13 cellular contexts compared by ENCODE assay signal in the genomic region with DNA sequence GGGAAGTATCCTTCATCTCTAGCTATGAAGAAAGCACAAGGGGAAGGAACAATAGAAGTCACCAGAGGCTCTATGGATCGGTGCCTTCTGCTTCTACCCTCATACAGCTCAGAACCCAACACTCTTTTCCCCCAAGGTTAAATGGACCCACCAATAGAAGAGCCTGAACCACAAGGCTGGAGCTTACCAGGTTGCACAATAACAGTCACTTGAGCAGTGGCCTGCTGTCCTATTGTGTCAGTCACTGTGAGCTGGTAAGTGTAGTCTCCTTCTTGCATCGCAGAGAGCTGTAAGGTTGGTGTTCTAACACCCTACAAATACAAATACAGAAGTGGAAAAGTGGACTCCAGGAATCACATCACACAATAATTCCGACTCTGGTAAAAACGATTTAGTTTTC.
DNase-seq lines count a peak whose midpoint lies in the region; ATAC-seq and TF ChIP-seq lines count a peak whose summit lies in the region.
"Had no signal": no experiment of that assay in that cellular context is flagged by ENCODE, and none has a peak within 500 bp of the region (broad histone marks: within the 10 kb centered on the region; RNA-seq: fewer than 3 reads in every experiment).

No MANE protein-coding gene starts in this region.

- no peaks in the 10 kb centered on the region for H3K27me3 Mint-ChIP-seq in activated naive CD4-positive, alpha-beta T cell treated with anti-CD3 and anti-CD28 coated beads for 36 hours (ENCODE audit: low read depth)

- no peak overlapping the region for H2AFZ ChIP-seq in PC-3 (ENCODE audit: low read length)

- H3K4me2 ChIP-seq in PC-3 (ENCODE audit: low read length), result no peak overlapping the region

- POLR2A ChIA-PET in PC-3 (lab: Charles Lee; ENCODE audit: unreplicated experiment), result no interaction called here

- no peak overlapping the region for H3K4me3 ChIP-seq in PC-3 (ENCODE audit: low read length)
- no peak overlapping the region for H3K4me3 ChIP-seq in esophagus squamous epithelium
- no peak overlapping the region for H3K4me3 ChIP-seq in upper lobe of right lung
- no peak overlapping the region for H3K4me3 ChIP-seq in left lung

- H3K9me3 Mint-ChIP-seq in activated naive CD4-positive, alpha-beta T cell treated with anti-CD3 and anti-CD28 coated beads, Interleukin-2, amount 50 U/mL, for 72 hours, result no peaks in the 10 kb centered on the region
- no peaks in the 10 kb centered on the region for H3K9me3 Mint-ChIP-seq in activated naive CD4-positive, alpha-beta T cell treated with anti-CD3 and anti-CD28 coated beads for 36 hours

- H3K9ac ChIP-seq in PC-3 (ENCODE audit: low read length), result no peak overlapping the region

- CTCF ChIA-PET in activated naive CD4-positive, alpha-beta T cell treated with anti-CD3 and anti-CD28 coated beads for 36 hours (lab: Charles Lee), result interaction anchor here (0.8 to 7.3 kb wide), 6 partner anchors 9 to 115 kb away, joined by 3 to 113 read pairs (median 4); partner anchors contain the start of genes KIAA0319L and NCDN
- CTCF ChIA-PET in PC-3 (lab: Charles Lee), result interaction anchor here (0.5 kb wide), 1 partner anchor 13 kb away, joined by 3 read pairs; no protein-coding TSS in a partner anchor

- DNase-seq in activated naive CD4-positive, alpha-beta T cell treated with anti-CD3 and anti-CD28 coated beads, Interleukin-2, amount 50 U/mL, for 72 hours (ENCODE audit: low spot score in 2 of 2), result no peak
- no peak for DNase-seq in activated naive CD4-positive, alpha-beta T cell treated with anti-CD3 and anti-CD28 coated beads for 36 hours
- DNase-seq in PC-3 (no peak), esophagus squamous epithelium (lab: John Stamatoyannopoulos, UW) (no peak), upper lobe of right lung (no peak), left lung (no peak)
- DNase-seq: DMS79 treated with DMSO at 0.1 percent for 48 hours; NCI-H2171 treated with DMSO at 0.1 percent for 48 hours; stimulated activated CD8-positive, alpha-beta memory T cell treated with anti-CD3 and anti-CD28 coated beads, Interleukin-4, amount 100 ng/mL, for 48 hours; T-helper 9 cell had no signal

- BruUV-seq in PC-3 (replicated peaks; lab: Mats Ljungman, UMichigan), result no TSS peak

- peak; percentile 10 to 12 for ATAC-seq in activated naive CD4-positive, alpha-beta T cell treated with anti-CD3 and anti-CD28 coated beads, Interleukin-2, amount 50 U/mL, for 72 hours
- no peak for ATAC-seq in PC-3
- ATAC-seq in upper lobe of right lung, result peak; percentile 22
- no peak for ATAC-seq in HG03460 (IDR thresholded peaks at IDR 0.05; ENCODE audit: unreplicated experiment)
- ATAC-seq in left lung, result no peak
- ATAC-seq in HG02571 (IDR thresholded peaks at IDR 0.05; ENCODE audit: unreplicated experiment), result no peak

- no peaks in the 10 kb centered on the region for H3K36me3 Mint-ChIP-seq in activated naive CD4-positive, alpha-beta T cell treated with anti-CD3 and anti-CD28 coated beads, Interleukin-2, amount 50 U/mL, for 72 hours
- peaks cover 3% of the 10 kb centered on the region for H3K36me3 Mint-ChIP-seq in activated naive CD4-positive, alpha-beta T cell treated with anti-CD3 and anti-CD28 coated beads for 36 hours (ENCODE audit: low read depth)

- no peaks in the 10 kb centered on the region for H3K79me2 ChIP-seq in PC-3 (ENCODE audit: low read length)

- peaks cover 19% of the 10 kb centered on the region for H3K4me1 ChIP-seq in PC-3 (ENCODE audit: insufficient read depth, low read length)
- H3K4me1 ChIP-seq in esophagus squamous epithelium, result peaks cover 20 to 44% (median 28%) of the 10 kb centered on the region in 3 donors
- H3K4me1 ChIP-seq in upper lobe of right lung, result peaks cover 38% of the 10 kb centered on the region
- H3K4me1 ChIP-seq in left lung, result peaks cover 26 to 66% of the 10 kb centered on the region in 2 donors

- intact Hi-C loops in activated naive CD4-positive, alpha-beta T cell treated with anti-CD3 and anti-CD28 coated beads for 36 hours (cut with micrococcal nuclease), result loop anchor here (1.0 to 5.0 kb wide), 3 partner anchors 53 to 188 kb away; partner anchors contain the start of gene PSMB2
- intact Hi-C loops in PC-3 (cut with micrococcal nuclease), result loop anchor here (5.0 kb wide), 2 partner anchors 53 to 318 kb away; no protein-coding TSS in a partner anchor
- intact Hi-C loops in esophagus squamous epithelium (cut with DNase I), result loop anchor here (5.0 kb wide), 1 partner anchor 108 kb away; no protein-coding TSS in a partner anchor
- intact Hi-C loops in upper lobe of right lung (cut with DNase I), result loop anchor here (5.0 kb wide), 1 partner anchor 113 kb away; no protein-coding TSS in a partner anchor
- intact Hi-C loops in left lung (cut with DNase I), result loop anchor here in 1 of 2 donors (5.0 kb wide), 1 partner anchor 108 kb away; no protein-coding TSS in a partner anchor

- TF ChIP-seq POLR2A in esophagus squamous epithelium (IDR thresholded peaks at IDR 0.05), result no peak

- H3K9me2 ChIP-seq in PC-3 (replicated peaks; ENCODE audit: low read length), result no peaks in the 10 kb centered on the region

- no peaks in the 10 kb centered on the region for H3F3A ChIP-seq in PC-3 (ENCODE audit: low read length, unreplicated experiment)

- no peaks in the 10 kb centered on the region for H4K20me1 ChIP-seq in PC-3 (ENCODE audit: low read length)

- H3K4me3 Mint-ChIP-seq in activated naive CD4-positive, alpha-beta T cell treated with anti-CD3 and anti-CD28 coated beads for 36 hours, result no peak overlapping the region

- peak overlapping the region; percentile 13 to 80 for H3K27ac Mint-ChIP-seq in activated naive CD4-positive, alpha-beta T cell treated with anti-CD3 and anti-CD28 coated beads, Interleukin-2, amount 50 U/mL, for 72 hours
- H3K27ac Mint-ChIP-seq in activated naive CD4-positive, alpha-beta T cell treated with anti-CD3 and anti-CD28 coated beads for 36 hours, result no peak overlapping the region

- WGBS in esophagus squamous epithelium, 2 donors, result 80 to 82% methylated on average over 4 of the region's 4 CpGs

- H3K36me3 ChIP-seq in PC-3 (ENCODE audit: low read depth, low read length) (peaks cover 10% of the 10 kb centered on the region), esophagus squamous epithelium (peaks cover 0 to 88% (median 0%) of the 10 kb centered on the region in 3 donors), upper lobe of right lung (peaks cover 44% of the 10 kb centered on the region), left lung (peaks cover 0 to 28% of the 10 kb centered on the region in 2 donors)

- no peaks in the 10 kb centered on the region for H3K27me3 ChIP-seq in PC-3 (ENCODE audit: low read length)
- no peaks in the 10 kb centered on the region for H3K27me3 ChIP-seq in esophagus squamous epithelium
- H3K27me3 ChIP-seq in upper lobe of right lung, result no peaks in the 10 kb centered on the region
- no peaks in the 10 kb centered on the region for H3K27me3 ChIP-seq in left lung
- H3K27me3 ChIP-seq: foreskin keratinocyte had no signal

- H3K4me1 Mint-ChIP-seq in activated naive CD4-positive, alpha-beta T cell treated with anti-CD3 and anti-CD28 coated beads for 36 hours (ENCODE audit: low read depth), result peaks cover 34% of the 10 kb centered on the region

- H3K9me3 ChIP-seq in PC-3 (ENCODE audit: low read length) (no peaks in the 10 kb centered on the region), esophagus squamous epithelium (no peaks in the 10 kb centered on the region), upper lobe of right lung (no peaks in the 10 kb centered on the region), left lung (no peaks in the 10 kb centered on the region)

- peak overlapping the region; percentile 57 for H3K27ac ChIP-seq in PC-3 (ENCODE audit: low read length)
- H3K27ac ChIP-seq in esophagus squamous epithelium, result peak overlapping the region; percentile 13 to 83 (median 42)
- H3K27ac ChIP-seq in upper lobe of right lung, result peak overlapping the region; percentile 8
- H3K27ac ChIP-seq in left lung, result peak overlapping the region in 1 of 2 donors; percentile 85
- H3K27ac ChIP-seq: foreskin keratinocyte had no signal

- no peak for TF ChIP-seq CTCF in PC-3 (conservative IDR thresholded peaks at IDR 0.05; ENCODE audit: low read depth, low read length)
- TF ChIP-seq CTCF in esophagus squamous epithelium (IDR thresholded peaks at IDR 0.05), result no peak
- TF ChIP-seq CTCF in upper lobe of right lung (IDR thresholded peaks at IDR 0.05), result no peak
- no peak for TF ChIP-seq CTCF in left lung (IDR thresholded peaks at IDR 0.05)

Comparison
In these comparisons a context has a peak if more than half of its experiments do, and no peak if none do; other contexts are left out.
1. ATAC-seq: peak in activated naive CD4-positive, alpha-beta T cell treated with anti-CD3 and anti-CD28 coated beads, Interleukin-2, amount 50 U/mL, for 72 hours (2 of 2) and upper lobe of right lung (single experiment); none in PC-3 (single experiment), HG03460 (single experiment), left lung (single experiment) and HG02571 (single experiment).